Comparison of ENCODE assay signal across 18 cellular contexts in genomic region chr1:7780976-7781375, GRCh38.
"Had no signal": no experiment of that assay in that cellular context is flagged by ENCODE, and none has a peak within 500 bp of the region (broad histone marks: within the 10 kb centered on the region; RNA-seq: fewer than 3 reads in every experiment).

No MANE protein-coding gene starts in this region.

- H3K9me3 Mint-ChIP-seq: activated CD4-positive, alpha-beta T cell treated with anti-CD3 and anti-CD28 coated beads, Interleukin-2, amount 10 ng/mL, durations not matched to agents 7 days and 5 days; activated naive CD4-positive, alpha-beta T cell treated with anti-CD3 and anti-CD28 coated beads for 36 hours; activated T-cell treated with anti-CD3 and anti-CD28 coated beads, Interleukin-2, amount 50 U/mL, for 4 hours; neural progenitor cell; stimulated activated naive CD8-positive, alpha-beta T cell treated with anti-CD3 and anti-CD28 coated beads, Interleukin-15, Interleukin-2, amounts not matched to agents 100 ng/mL and 50 ng/mL, for 24 hours had no signal

- H3K36me3 ChIP-seq: prostate gland had no signal

- H3K27me3 ChIP-seq: foreskin keratinocyte, suprapubic skin, vagina had no signal

- H3K27ac Mint-ChIP-seq: activated naive CD4-positive, alpha-beta T cell treated with anti-CD3 and anti-CD28 coated beads for 36 hours; neural progenitor cell; stimulated activated naive CD8-positive, alpha-beta T cell treated with anti-CD3 and anti-CD28 coated beads, Interleukin-15, Interleukin-2, amounts not matched to agents 100 ng/mL and 50 ng/mL, for 24 hours had no signal

- H3K4me3 Mint-ChIP-seq: activated naive CD4-positive, alpha-beta T cell treated with anti-CD3 and anti-CD28 coated beads for 36 hours; activated T-cell treated with anti-CD3 and anti-CD28 coated beads, Interleukin-2, amount 50 U/mL, for 4 hours; neural progenitor cell had no signal

- H3K4me3 ChIP-seq: neural progenitor cell, prostate gland, suprapubic skin, vagina had no signal

- DNase-seq: activated CD4-positive, alpha-beta T cell treated with anti-CD3 and anti-CD28 coated beads, Interleukin-2, amount 10 ng/mL, durations not matched to agents 7 days and 5 days; activated CD8-positive, alpha-beta T cell treated with anti-CD3 and anti-CD28 coated beads, Interleukin-2, amount 10 ng/mL, durations not matched to agents 7 days and 5 days; activated naive CD4-positive, alpha-beta T cell treated with anti-CD3 and anti-CD28 coated beads for 36 hours; activated T-cell treated with anti-CD3 and anti-CD28 coated beads, Interleukin-2, amount 50 U/mL, for 4 hours; foreskin keratinocyte; hypothalamus; midbrain; right cardiac atrium; small intestine; stimulated activated CD4-positive, alpha-beta T cell treated with anti-CD3 and anti-CD28 coated beads, Interleukin-15, amount 100 ng/mL, for 24 hours; stimulated activated CD4-positive, alpha-beta T cell treated with anti-CD3 and anti-CD28 coated beads, Interleukin-2, amount 100 ng/mL, for 48 hours had no signal

- ATAC-seq: activated CD4-positive, CD25-positive, alpha-beta regulatory T cell treated with anti-CD3 and anti-CD28 coated beads, Interleukin-2, amount 50 U/mL, for 24 hours; activated CD8-positive, alpha-beta T cell treated with anti-CD3 and anti-CD28 coated beads, Interleukin-2, amount 10 ng/mL, durations not matched to agents 7 days and 5 days; activated T-cell treated with anti-CD3 and anti-CD28 coated beads, Interleukin-2, amount 50 U/mL, for 4 hours; foreskin keratinocyte; right cardiac atrium had no signal

- FAIRE-seq: keratinocyte, small intestine had no signal

- H3K27ac ChIP-seq: foreskin keratinocyte, neural progenitor cell, prostate gland, suprapubic skin, vagina had no signal

- H3K9me3 ChIP-seq: prostate gland, suprapubic skin, vagina had no signal

- H3K4me1 ChIP-seq: foreskin keratinocyte, neural progenitor cell, prostate gland had no signal

- H3K27me3 Mint-ChIP-seq: stimulated activated naive CD8-positive, alpha-beta T cell treated with anti-CD3 and anti-CD28 coated beads, Interleukin-15, Interleukin-2, amounts not matched to agents 100 ng/mL and 50 ng/mL, for 24 hours had no signal
